19 cellular contexts compared by ENCODE assay signal in genomic region chr6:52346503-52346902, GRCh38.
"Had no signal": no experiment of that assay in that cellular context is flagged by ENCODE, and none has a peak within 500 bp of the region (broad histone marks: within the 10 kb centered on the region; RNA-seq: fewer than 3 reads in every experiment).

No MANE protein-coding gene starts in this region.

- H3K4me3 Mint-ChIP-seq: activated naive CD8-positive, alpha-beta T cell treated with anti-CD3 and anti-CD28 coated beads for 36 hours; mesothelial cell of epicardium; naive thymus-derived CD8-positive, alpha-beta T cell; neural progenitor cell; stimulated activated naive B cell treated with anti-CD40 and anti-IgM and Interleukin-4, amounts not matched to agents 10 μg/mL and 1 μg/mL and 100 μg/mL, for 72 hours; WTC11 had no signal

- H3K9me3 ChIP-seq: left lung, transverse colon had no signal

- H3K9ac ChIP-seq: neural progenitor cell had no signal

- H3K4me1 Mint-ChIP-seq: WTC11 had no signal

- H2AFZ ChIP-seq: neural progenitor cell had no signal

- H3K27ac ChIP-seq: coronary artery, left lung, neural progenitor cell, transverse colon had no signal

- H3K27ac Mint-ChIP-seq: activated naive CD8-positive, alpha-beta T cell treated with anti-CD3 and anti-CD28 coated beads for 36 hours; mesothelial cell of epicardium; neural progenitor cell; stimulated activated naive B cell treated with anti-CD40 and anti-IgM and Interleukin-4, amounts not matched to agents 10 μg/mL and 1 μg/mL and 100 μg/mL, for 72 hours; WTC11 had no signal

- H3K36me3 ChIP-seq: left lung, neural progenitor cell, transverse colon had no signal

- H3K4me3 ChIP-seq: coronary artery, left lung, lung, neural progenitor cell, transverse colon had no signal

- H3K4me1 ChIP-seq: neural progenitor cell, transverse colon had no signal

- H3K4me2 ChIP-seq: neural progenitor cell had no signal

- H3K27me3 Mint-ChIP-seq: activated naive CD8-positive, alpha-beta T cell treated with anti-CD3 and anti-CD28 coated beads for 36 hours; naive thymus-derived CD8-positive, alpha-beta T cell had no signal

- H3K27me3 ChIP-seq: left lung, neural progenitor cell, transverse colon had no signal

- H3K9me3 Mint-ChIP-seq: activated naive CD8-positive, alpha-beta T cell treated with anti-CD3 and anti-CD28 coated beads for 36 hours; mesothelial cell of epicardium; naive thymus-derived CD8-positive, alpha-beta T cell; neural progenitor cell; stimulated activated naive B cell treated with anti-CD40 and anti-IgM and Interleukin-4, amounts not matched to agents 10 μg/mL and 1 μg/mL and 100 μg/mL, for 72 hours; WTC11 had no signal

- ATAC-seq: left lung; naive thymus-derived CD8-positive, alpha-beta T cell; sciatic nerve; stimulated activated naive B cell treated with anti-CD40 and anti-IgM and Interleukin-4, amounts not matched to agents 10 μg/mL and 1 μg/mL and 100 μg/mL, for 72 hours; WTC11 had no signal

- DNase-seq: activated gamma-delta T cell treated with Interleukin-2 at 50 U/mL for 16 hours; activated naive CD8-positive, alpha-beta T cell treated with anti-CD3 and anti-CD28 coated beads for 36 hours; activated T-cell treated with anti-CD3 and anti-CD28 coated beads, Interleukin-2, amount 50 U/mL, for 1 hour; cerebellar nuclear complex; foreskin melanocyte; left lung; naive thymus-derived CD8-positive, alpha-beta T cell; posterior cingulate gyrus; small intestine; stimulated activated CD4-positive, alpha-beta T cell treated with anti-CD3 and anti-CD28 coated beads, Interleukin-15, amount 100 ng/mL, for 24 hours; stimulated activated naive B cell treated with anti-CD40 and anti-IgM and Interleukin-4, amounts not matched to agents 10 μg/mL and 1 μg/mL and 100 μg/mL, for 72 hours; T1000; transverse colon had no signal

- H3K36me3 Mint-ChIP-seq: activated naive CD8-positive, alpha-beta T cell treated with anti-CD3 and anti-CD28 coated beads for 36 hours; mesothelial cell of epicardium; naive thymus-derived CD8-positive, alpha-beta T cell; neural progenitor cell; stimulated activated naive B cell treated with anti-CD40 and anti-IgM and Interleukin-4, amounts not matched to agents 10 μg/mL and 1 μg/mL and 100 μg/mL, for 72 hours; WTC11 had no signal
